ENCODE assay signal across 17 cellular contexts in the genomic region with DNA sequence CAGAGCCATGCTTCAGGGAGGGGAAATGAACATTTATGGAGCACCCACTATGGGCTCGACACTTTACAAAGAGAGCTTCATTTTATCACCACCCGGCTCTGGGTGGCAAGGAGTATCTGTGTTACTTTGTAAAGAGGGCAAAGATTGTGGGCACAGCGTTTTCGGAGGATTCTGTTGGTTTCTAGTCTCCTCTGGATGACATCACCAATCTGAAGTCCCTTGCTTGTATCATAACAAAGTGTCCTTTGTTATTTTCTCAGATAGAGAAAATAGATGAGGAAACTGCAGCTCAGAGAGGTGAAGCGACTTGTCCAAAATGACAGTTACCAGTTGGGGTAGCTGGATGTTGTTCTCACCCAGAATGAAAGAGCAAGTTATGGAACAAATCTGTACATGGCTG.
DNase-seq lines count a peak whose midpoint lies in the region; FAIRE-seq and TF ChIP-seq lines count a peak whose summit lies in the region.
"Had no signal": no experiment of that assay in that cellular context is flagged by ENCODE, and none has a peak within 500 bp of the region (broad histone marks: within the 10 kb centered on the region; RNA-seq: fewer than 3 reads in every experiment).

No MANE protein-coding gene starts in this region.

- peaks cover 14% of the 10 kb centered on the region for H3K36me3 ChIP-seq in NT2/D1 (ENCODE audit: insufficient read depth, insufficient read length, low read length)
- no peaks in the 10 kb centered on the region for H3K36me3 ChIP-seq in endodermal cell (ENCODE audit: control insufficient read depth, insufficient read depth, low read length)
- H3K36me3 ChIP-seq: BLaER1 treated with 17β-estradiol and CSF1 and Interleukin-3, amounts not matched to agents 10 nM and 100 nM had no signal

- FAIRE-seq in GM12892 (lab: Jason Lieb, UNC) = no peak
- FAIRE-seq: A549 had no signal

- H3K9ac ChIP-seq in NT2/D1 (ENCODE audit: insufficient read length, low read depth) (peak overlapping the region; percentile 44), endodermal cell (ENCODE audit: extremely low read depth, low read length, poor library complexity, severe bottlenecking) (no peak overlapping the region)
- H3K9ac ChIP-seq: BLaER1 treated with 17β-estradiol and CSF1 and Interleukin-3, amounts not matched to agents 10 nM and 100 nM had no signal

- no peaks in the 10 kb centered on the region for H3K9me3 Mint-ChIP-seq in endodermal cell
- H3K9me3 Mint-ChIP-seq in mesothelial cell of epicardium = no peaks in the 10 kb centered on the region
- H3K9me3 Mint-ChIP-seq: CD8-positive, alpha-beta T cell; H9 had no signal

- H3K27ac ChIP-seq in endodermal cell (ENCODE audit: low read depth, low read length) = peak overlapping the region; percentile 95
- H3K27ac ChIP-seq: BLaER1 treated with 17β-estradiol and CSF1 and Interleukin-3, amounts not matched to agents 10 nM and 100 nM; HL-60 had no signal

- WGBS in endodermal cell (ENCODE audit: insufficient coverage in 1 of 2, insufficient read length in 1 of 2), 2 experiments = 91 to 94% methylated on average over 1 to 5 of the region's 5 CpGs

- no peak overlapping the region for H3K27ac Mint-ChIP-seq in endodermal cell
- H3K27ac Mint-ChIP-seq in mesothelial cell of epicardium = peak overlapping the region; percentile 31
- H3K27ac Mint-ChIP-seq: CD8-positive, alpha-beta T cell had no signal

- DNase-seq in COLO829 (ENCODE audit: low spot score) (peak; percentile 39), NT2/D1 (ENCODE audit: low read depth, low spot score) (no peak), endodermal cell (no peak), mesothelial cell of epicardium (ENCODE audit: low spot score in 2 of 2, unreplicated experiment in 2 of 2) (no peak), hepatic stellate cell (ENCODE audit: low spot score) (no peak), GF-D8 (lab: John Stamatoyannopoulos, UW) (no peak), GM12892 (ENCODE audit: insufficient read length) (no peak)
- no peak for DNase-seq in activated CD8-positive, alpha-beta memory T cell treated with anti-CD3 and anti-CD28 coated beads, Interleukin-2, amount 50 U/mL, for 48 hours
- DNase-seq: CD8-positive, alpha-beta T cell; H9; NCI-H1105 treated with DMSO at 0.1 percent for 48 hours; NCI-H1694; NCI-H774; SIG-M5 had no signal

- H3K4me1 ChIP-seq in NT2/D1 (ENCODE audit: insufficient read depth, insufficient read length) (peaks cover 20% of the 10 kb centered on the region), endodermal cell (ENCODE audit: control insufficient read depth, insufficient read depth, low read length) (peaks cover 14% of the 10 kb centered on the region)

- peaks cover 30% of the 10 kb centered on the region for H3K4me1 Mint-ChIP-seq in endodermal cell
- H3K4me1 Mint-ChIP-seq in mesothelial cell of epicardium = peaks cover 70% of the 10 kb centered on the region

- no peak overlapping the region for H3K4me3 ChIP-seq in NT2/D1 (ENCODE audit: insufficient read length, low read depth)
- H3K4me3 ChIP-seq in endodermal cell (ENCODE audit: low read length) = no peak overlapping the region
- H3K4me3 ChIP-seq: A549; BLaER1 treated with 17β-estradiol and CSF1 and Interleukin-3, amounts not matched to agents 10 nM and 100 nM had no signal

- no peak for TF ChIP-seq POLR2A in GM12892 (IDR thresholded peaks at IDR 0.05; ENCODE audit: low read depth, low read length)

- no peaks in the 10 kb centered on the region for H3K9me3 ChIP-seq in NT2/D1 (ENCODE audit: insufficient read depth, low read length)
- no peaks in the 10 kb centered on the region for H3K9me3 ChIP-seq in endodermal cell (ENCODE audit: control insufficient read depth, low read length)
- H3K9me3 ChIP-seq: A549; BLaER1 treated with 17β-estradiol and CSF1 and Interleukin-3, amounts not matched to agents 10 nM and 100 nM had no signal

- H3K36me3 Mint-ChIP-seq in endodermal cell (ENCODE audit: low read depth) = peaks cover 2% of the 10 kb centered on the region
- H3K36me3 Mint-ChIP-seq in mesothelial cell of epicardium = no peaks in the 10 kb centered on the region
- H3K36me3 Mint-ChIP-seq: CD8-positive, alpha-beta T cell had no signal

- H3K27me3 Mint-ChIP-seq in endodermal cell (ENCODE audit: insufficient read depth) (no peaks in the 10 kb centered on the region), mesothelial cell of epicardium (ENCODE audit: low read depth) (no peaks in the 10 kb centered on the region)

- H3K4me3 Mint-ChIP-seq in endodermal cell (no peak overlapping the region), mesothelial cell of epicardium (no peak overlapping the region)
- H3K4me3 Mint-ChIP-seq: CD8-positive, alpha-beta T cell; H9 had no signal

- H3K27me3 ChIP-seq in NT2/D1 (ENCODE audit: insufficient read depth, insufficient read length) (no peaks in the 10 kb centered on the region), endodermal cell (ENCODE audit: control insufficient read depth, insufficient read depth, low read length, poor library complexity, severe bottlenecking) (no peaks in the 10 kb centered on the region)
- H3K27me3 ChIP-seq: BLaER1 treated with 17β-estradiol and CSF1 and Interleukin-3, amounts not matched to agents 10 nM and 100 nM had no signal

- no peak for TF ChIP-seq CTCF in endodermal cell (conservative IDR thresholded peaks at IDR 0.05)
- no peak for TF ChIP-seq CTCF in mesothelial cell of epicardium (IDR thresholded peaks at IDR 0.05; ENCODE audit: unreplicated experiment)
